34 cellular contexts compared by ENCODE assay signal in the genomic region with DNA sequence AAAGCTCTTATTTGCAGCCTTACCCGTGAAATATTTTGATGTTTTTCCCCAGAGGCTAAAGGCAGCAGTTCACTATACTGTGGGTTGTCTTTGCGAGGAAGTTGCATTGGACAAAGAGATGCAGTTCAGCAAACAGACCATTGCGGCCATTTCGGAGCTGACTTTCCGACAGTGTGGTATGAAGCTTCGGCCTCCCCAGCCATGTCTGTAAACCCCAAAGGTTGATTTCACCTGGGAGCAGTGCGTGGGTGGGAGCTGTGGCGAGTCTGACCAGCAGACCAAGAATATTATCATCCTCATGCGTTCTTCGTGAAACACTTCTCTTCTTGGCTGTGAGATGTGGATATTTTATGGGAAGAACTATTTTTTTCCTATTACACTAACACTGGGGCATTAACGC. TPM values are rescaled to one million over a fixed set of nuclear protein-coding genes. Genes with fewer than 3 reads are reported as not detected.
"Had no signal": no experiment of that assay in that cellular context is flagged by ENCODE, and none has a peak within 500 bp of the region (broad histone marks: within the 10 kb centered on the region; RNA-seq: fewer than 3 reads in every experiment).

No MANE protein-coding gene starts in this region.

- DNase-seq: activated CD4-positive, alpha-beta memory T cell treated with anti-CD3 and anti-CD28 coated beads, Interleukin-2, amount 10 ng/mL, durations not matched to agents 7 days and 5 days; activated CD4-positive, alpha-beta T cell treated with anti-CD3 and anti-CD28 coated beads, Interleukin-2, amount 10 ng/mL, durations not matched to agents 24 days and 14 days; activated CD4-positive, CD25-positive, alpha-beta regulatory T cell treated with anti-CD3 and anti-CD28 coated beads, Interleukin-2, amount 50 U/mL, for 72 hours; activated CD8-positive, alpha-beta memory T cell treated with anti-CD3 and anti-CD28 coated beads, Interleukin-2, amount 50 U/mL, for 48 hours; activated gamma-delta T cell; activated naive CD4-positive, alpha-beta T cell treated with anti-CD3 and anti-CD28 coated beads, Interleukin-2, amount 10 ng/mL, durations not matched to agents 7 days and 5 days; activated T-cell treated with anti-CD3 and anti-CD28 coated beads, Interleukin-2, amount 50 U/mL, for 24 hours; amniotic stem cell; brain microvascular endothelial cell; cortex of kidney; endodermal cell; foreskin fibroblast; heart right ventricle; left ventricle myocardium inferior; mesendoderm; natural killer cell; ovary; stimulated activated CD4-positive, alpha-beta T cell treated with anti-CD3 and anti-CD28 coated beads, Interleukin-2, amount 100 ng/mL, for 48 hours; T1000; trophoblast cell; uterus; WERI-Rb-1 had no signal

- H3K4me3 Mint-ChIP-seq: activated CD4-positive, alpha-beta memory T cell treated with anti-CD3 and anti-CD28 coated beads, Interleukin-2, amount 10 ng/mL, durations not matched to agents 7 days and 5 days; activated CD4-positive, alpha-beta T cell treated with anti-CD3 and anti-CD28 coated beads, Interleukin-2, amount 10 ng/mL, durations not matched to agents 24 days and 14 days; activated naive CD4-positive, alpha-beta T cell treated with anti-CD3 and anti-CD28 coated beads, Interleukin-2, amount 10 ng/mL, durations not matched to agents 7 days and 5 days; activated T-cell treated with anti-CD3 and anti-CD28 coated beads, Interleukin-2, amount 50 U/mL, for 24 hours; endodermal cell; stimulated activated naive CD8-positive, alpha-beta T cell treated with anti-CD3 and anti-CD28 coated beads, Interleukin-15, Interleukin-2, amounts not matched to agents 100 ng/mL and 50 ng/mL, for 24 hours had no signal

- H3K27me3 Mint-ChIP-seq: activated CD4-positive, alpha-beta memory T cell treated with anti-CD3 and anti-CD28 coated beads, Interleukin-2, amount 10 ng/mL, durations not matched to agents 7 days and 5 days; activated CD4-positive, alpha-beta T cell treated with anti-CD3 and anti-CD28 coated beads, Interleukin-2, amount 10 ng/mL, durations not matched to agents 24 days and 14 days; activated naive CD4-positive, alpha-beta T cell treated with anti-CD3 and anti-CD28 coated beads, Interleukin-2, amount 10 ng/mL, durations not matched to agents 7 days and 5 days; activated T-cell treated with anti-CD3 and anti-CD28 coated beads, Interleukin-2, amount 50 U/mL, for 24 hours; progenitor cell of endocrine pancreas; stimulated activated naive CD8-positive, alpha-beta T cell treated with anti-CD3 and anti-CD28 coated beads, Interleukin-15, Interleukin-2, amounts not matched to agents 100 ng/mL and 50 ng/mL, for 24 hours had no signal

- H3K9me3 ChIP-seq: heart right ventricle, left ventricle myocardium inferior, ovary, right lobe of liver, thoracic aorta, uterus had no signal

- H3K36me3 Mint-ChIP-seq: activated naive CD4-positive, alpha-beta T cell treated with anti-CD3 and anti-CD28 coated beads, Interleukin-2, amount 10 ng/mL, durations not matched to agents 7 days and 5 days; natural killer cell had no signal

- FAIRE-seq: astrocyte, islet of Langerhans had no signal

- H3K9me3 Mint-ChIP-seq: activated CD4-positive, alpha-beta memory T cell treated with anti-CD3 and anti-CD28 coated beads, Interleukin-2, amount 10 ng/mL, durations not matched to agents 7 days and 5 days; activated CD4-positive, alpha-beta T cell treated with anti-CD3 and anti-CD28 coated beads, Interleukin-2, amount 10 ng/mL, durations not matched to agents 24 days and 14 days; activated naive CD4-positive, alpha-beta T cell treated with anti-CD3 and anti-CD28 coated beads, Interleukin-2, amount 10 ng/mL, durations not matched to agents 7 days and 5 days; activated T-cell treated with anti-CD3 and anti-CD28 coated beads, Interleukin-2, amount 50 U/mL, for 24 hours; endodermal cell; natural killer cell; stimulated activated naive CD8-positive, alpha-beta T cell treated with anti-CD3 and anti-CD28 coated beads, Interleukin-15, Interleukin-2, amounts not matched to agents 100 ng/mL and 50 ng/mL, for 24 hours had no signal

- H3K27ac Mint-ChIP-seq: activated CD4-positive, alpha-beta memory T cell treated with anti-CD3 and anti-CD28 coated beads, Interleukin-2, amount 10 ng/mL, durations not matched to agents 7 days and 5 days; activated CD4-positive, alpha-beta T cell treated with anti-CD3 and anti-CD28 coated beads, Interleukin-2, amount 10 ng/mL, durations not matched to agents 24 days and 14 days; activated naive CD4-positive, alpha-beta T cell treated with anti-CD3 and anti-CD28 coated beads, Interleukin-2, amount 10 ng/mL, durations not matched to agents 7 days and 5 days; activated T-cell treated with anti-CD3 and anti-CD28 coated beads, Interleukin-2, amount 50 U/mL, for 24 hours; endodermal cell; natural killer cell; progenitor cell of endocrine pancreas; stimulated activated naive CD8-positive, alpha-beta T cell treated with anti-CD3 and anti-CD28 coated beads, Interleukin-15, Interleukin-2, amounts not matched to agents 100 ng/mL and 50 ng/mL, for 24 hours had no signal

- ATAC-seq: esophagus mucosa, heart right ventricle, natural killer cell, right lobe of liver had no signal

- H3K4me1 ChIP-seq: uterus had no signal

- H3K27ac ChIP-seq: brain microvascular endothelial cell, heart right ventricle, left ventricle myocardium inferior, ovary, right lobe of liver, thoracic aorta, uterus, WERI-Rb-1 had no signal

- H3K36me3 ChIP-seq: brain microvascular endothelial cell, ovary, right lobe of liver, thoracic aorta, uterus had no signal

- H3K4me3 ChIP-seq: heart right ventricle, left ventricle myocardium inferior, lung, ovary, right lobe of liver, thoracic aorta, uterus had no signal

RNA-seq across cellular contexts. Expression of a gene that starts 16.0 kb away (rescaled TPM):
- total RNA-seq: cardiac septum, chondrocyte, natural killer cell, renal cortical epithelial cell, subcutaneous adipose tissue, thoracic aorta had no signal
